ENCODE assay signal across 8 cellular contexts in the genomic region with DNA sequence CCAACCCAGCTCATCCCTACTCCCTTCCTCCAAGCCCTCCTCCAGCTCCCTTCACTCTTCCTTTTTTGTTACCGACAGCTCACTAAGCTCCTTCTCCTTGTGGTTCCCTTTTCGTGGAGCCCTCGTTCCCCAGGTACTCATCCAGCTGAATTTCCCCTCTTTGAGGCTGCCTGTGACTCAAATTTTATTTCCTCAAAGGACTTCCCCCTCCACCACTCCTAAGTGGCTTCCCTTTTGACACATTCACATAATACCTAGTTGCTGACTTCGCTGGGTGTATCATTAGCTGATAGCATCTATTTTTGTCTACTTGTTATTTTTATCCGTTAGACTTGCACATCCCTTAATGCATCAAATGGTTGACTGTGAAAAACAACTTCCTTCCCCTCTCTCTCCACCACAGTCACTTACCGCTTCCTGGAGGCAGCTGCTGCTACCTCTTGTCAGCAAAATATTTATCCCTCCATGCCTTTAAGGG. TPM values are rescaled to one million over a fixed set of nuclear protein-coding genes. Genes with fewer than 3 reads are reported as not detected.
A peak's percentile ranks its signal among the peaks of the same experiment; 100 is the strongest.
DNase-seq lines count a peak whose midpoint lies in the region; ATAC-seq and TF ChIP-seq lines count a peak whose summit lies in the region.

No MANE protein-coding gene starts in this region.

- H3K4me1 ChIP-seq in thymus (ENCODE audit: control insufficient read depth, insufficient read depth, low read length) (no peaks in the 10 kb centered on the region), mammary epithelial cell (ENCODE audit: insufficient read depth, low read length) (no peaks in the 10 kb centered on the region), neuronal stem cell (ENCODE audit: control insufficient read depth in 2 of 2, insufficient read depth in 1 of 2, low read depth in 1 of 2, low read length in 2 of 2) (no peaks in the 10 kb centered on the region)

- H3K27me3 ChIP-seq in thymus (ENCODE audit: control insufficient read depth, insufficient read depth) (no peaks in the 10 kb centered on the region), mammary epithelial cell (ENCODE audit: insufficient read depth, low read length) (no peaks in the 10 kb centered on the region), neuronal stem cell (ENCODE audit: control insufficient read depth in 3 of 3, insufficient read depth in 3 of 3, low read depth in 1 of 3, low read length in 3 of 3) (peaks cover 0 to 9% (median 0%) of the 10 kb centered on the region in 3 experiments)

- no TSS peak for BruUV-seq in mammary epithelial cell (replicated peaks; lab: Mats Ljungman, UMichigan)

- WGBS in thymus, result 3% methylated on average over 6 of the region's 6 CpGs
- 58% methylated on average over 6 of the region's 6 CpGs for WGBS in mammary epithelial cell (ENCODE audit: low coverage, missing lambda C conversion rate)
- WGBS in neuronal stem cell (ENCODE audit: extremely low coverage in 2 of 2, insufficient read length in 2 of 2, insufficient replicate concordance in 1 of 2), 2 donors, result no CpG with 5 or more reads among the region's 6 CpGs

- H4K91ac ChIP-seq in neuronal stem cell (ENCODE audit: low read depth, low read length, poor library complexity), result no peak overlapping the region

- H3K18ac ChIP-seq in neuronal stem cell (ENCODE audit: low read length), result no peak overlapping the region

- H3K4me3 ChIP-seq in thymus (ENCODE audit: low read length) (no peak overlapping the region), mammary epithelial cell (replicated peaks in 1 of 3; ENCODE audit: insufficient read depth in 1 of 3, low read depth in 2 of 3, low read length in 3 of 3) (no peak overlapping the region), neuronal stem cell (ENCODE audit: low read length in 2 of 2) (no peak overlapping the region)

- no peak overlapping the region for H2BK12ac ChIP-seq in neuronal stem cell (ENCODE audit: low read length)

- no peaks in the 10 kb centered on the region for H3K9me3 Mint-ChIP-seq in T-helper 2 cell treated with Interferon-gamma antibody and Interleukin-4, amounts not matched to agents 5 μg/mL and 100 μg/mL, for 36 hours

- DNase-seq in T-helper 2 cell treated with Interferon-gamma antibody and Interleukin-4, amounts not matched to agents 5 μg/mL and 100 μg/mL, for 36 hours (ENCODE audit: low spot score), result peak; percentile 59
- DNase-seq in globus pallidus (ENCODE audit: low spot score), result peak; percentile 60
- DNase-seq in mammary epithelial cell, result no peak
- DNase-seq in neuronal stem cell (ENCODE audit: low spot score), result no peak
- no peak for DNase-seq in NCI-H510A treated with DMSO at 0.1 percent for 48 hours (lab: John Stamatoyannopoulos, UW)

- H2AK5ac ChIP-seq in neuronal stem cell (ENCODE audit: low read depth, low read length), result no peak overlapping the region

- H3K36me3 Mint-ChIP-seq in T-helper 2 cell treated with Interferon-gamma antibody and Interleukin-4, amounts not matched to agents 5 μg/mL and 100 μg/mL, for 36 hours (ENCODE audit: low read depth), result no peaks in the 10 kb centered on the region

- no peak overlapping the region for H2BK120ac ChIP-seq in neuronal stem cell (ENCODE audit: low read depth, low read length)

- in situ Hi-C loops in mammary epithelial cell (cut with MboI; ENCODE audit: low sequenced_read_pairs in 2 of 2), result loop anchor here in 1 of 2 donors (10.0 kb wide), 1 partner anchor 108 kb away; the partner anchor contains the start of gene FFAR3

- H3K27ac ChIP-seq in thymus (ENCODE audit: low read depth) (peak overlapping the region; percentile 22), mammary epithelial cell (ENCODE audit: insufficient read depth, low read depth, low read length) (no peak overlapping the region), neuronal stem cell (replicated peaks; ENCODE audit: low read length) (no peak overlapping the region)

- H3K79me1 ChIP-seq in neuronal stem cell (ENCODE audit: low read depth, low read length), result no peaks in the 10 kb centered on the region

- peak; percentile 64 for ATAC-seq in GM18909 (IDR thresholded peaks at IDR 0.05; ENCODE audit: poor library complexity, unreplicated experiment)
- peak; percentile 54 for ATAC-seq in HG03060 (IDR thresholded peaks at IDR 0.05; ENCODE audit: low read depth, unreplicated experiment)

- no peak overlapping the region for H3K4ac ChIP-seq in neuronal stem cell (ENCODE audit: low read length)

- no peaks in the 10 kb centered on the region for H4K20me1 ChIP-seq in mammary epithelial cell (ENCODE audit: insufficient read depth, low read length)

- no peak overlapping the region for H3K9ac ChIP-seq in mammary epithelial cell (ENCODE audit: insufficient read depth, low read length)
- no peak overlapping the region for H3K9ac ChIP-seq in neuronal stem cell (ENCODE audit: low read depth, low read length, poor library complexity)

- H3K27me3 Mint-ChIP-seq in T-helper 2 cell treated with Interferon-gamma antibody and Interleukin-4, amounts not matched to agents 5 μg/mL and 100 μg/mL, for 36 hours (ENCODE audit: low read depth), result peaks cover 4% of the 10 kb centered on the region

- no peak overlapping the region for H3K23ac ChIP-seq in neuronal stem cell (ENCODE audit: low read depth, low read length, poor library complexity)

- intact Hi-C loops in mammary epithelial cell (cut with micrococcal nuclease), result loop anchor here (10.0 kb wide), 1 partner anchor 398 kb away; no protein-coding TSS in a partner anchor

- H3K14ac ChIP-seq in neuronal stem cell (ENCODE audit: low read length), result no peak overlapping the region

- H3K9me3 ChIP-seq in thymus (ENCODE audit: control insufficient read depth), result no peaks in the 10 kb centered on the region
- no peaks in the 10 kb centered on the region for H3K9me3 ChIP-seq in mammary epithelial cell (replicated peaks; ENCODE audit: insufficient read depth, low read length)
- H3K9me3 ChIP-seq in neuronal stem cell (replicated peaks in 1 of 2; ENCODE audit: control insufficient read depth in 2 of 2, insufficient read depth in 1 of 2, low read depth in 1 of 2, low read length in 2 of 2), result no peaks in the 10 kb centered on the region

- dilution Hi-C loops in mammary epithelial cell (cut with HindIII; ENCODE audit: low sequenced_read_pairs), result no loop called here

- H3K36me3 ChIP-seq in thymus (ENCODE audit: control insufficient read depth, insufficient read depth), result no peaks in the 10 kb centered on the region
- H3K36me3 ChIP-seq in mammary epithelial cell (ENCODE audit: insufficient read depth, low read length), result no peaks in the 10 kb centered on the region
- no peaks in the 10 kb centered on the region for H3K36me3 ChIP-seq in neuronal stem cell (replicated peaks in 1 of 2; ENCODE audit: control insufficient read depth in 2 of 2, insufficient read depth in 2 of 2, low read length in 2 of 2)

- H2AFZ ChIP-seq in mammary epithelial cell (ENCODE audit: low read depth, low read length) (no peak overlapping the region), neuronal stem cell (ENCODE audit: low read length) (no peak overlapping the region)

- no peak for TF ChIP-seq CTCF in mammary epithelial cell (conservative IDR thresholded peaks at IDR 0.05 in 1 of 2, IDR thresholded peaks at IDR 0.05 in 1 of 2; ENCODE audit: extremely low read depth in 1 of 2, insufficient read depth in 1 of 2, low read depth in 1 of 2, low read length in 2 of 2)

- H3K4me1 Mint-ChIP-seq in T-helper 2 cell treated with Interferon-gamma antibody and Interleukin-4, amounts not matched to agents 5 μg/mL and 100 μg/mL, for 36 hours (ENCODE audit: low read depth), result peaks cover 52% of the 10 kb centered on the region

- no peaks in the 10 kb centered on the region for H3K79me2 ChIP-seq in mammary epithelial cell (ENCODE audit: insufficient read depth, low read length)

- H4K8ac ChIP-seq in neuronal stem cell (ENCODE audit: low read depth, low read length), result no peak overlapping the region

- peak overlapping the region; percentile 87 for H3K4me3 Mint-ChIP-seq in T-helper 2 cell treated with Interferon-gamma antibody and Interleukin-4, amounts not matched to agents 5 μg/mL and 100 μg/mL, for 36 hours

- no peak overlapping the region for H2BK5ac ChIP-seq in neuronal stem cell (ENCODE audit: low read length)

- peak overlapping the region; percentile 96 for H3K27ac Mint-ChIP-seq in T-helper 2 cell treated with Interferon-gamma antibody and Interleukin-4, amounts not matched to agents 5 μg/mL and 100 μg/mL, for 36 hours

- H2BK15ac ChIP-seq in neuronal stem cell (ENCODE audit: low read length), result no peak overlapping the region

- CTCF ChIA-PET in mammary epithelial cell (lab: Charles Lee; ENCODE audit: low non-redundant PET), result no interaction called here

- H3K4me2 ChIP-seq in mammary epithelial cell (ENCODE audit: insufficient read depth, low read depth, low read length) (no peak overlapping the region), neuronal stem cell (ENCODE audit: insufficient read depth, low read length, poor library complexity, severe bottlenecking) (no peak overlapping the region)

RNA-seq across cellular contexts. Expression of gene FFAR2, which starts 14.5 kb away (rescaled TPM):
- 1.1 TPM for polyA plus RNA-seq in thymus
- total RNA-seq in mammary epithelial cell, result not detected
- not detected for polyA plus RNA-seq in mammary epithelial cell
- not detected for polyA minus RNA-seq in mammary epithelial cell
- not detected for polyA plus RNA-seq in neuronal stem cell (2013, experiment 1 of 2)
- not detected for polyA plus RNA-seq in neuronal stem cell (2013, experiment 2 of 2)

RNA-seq across cellular contexts. Expression of gene KRTDAP, which starts 27.7 kb away (rescaled TPM):
- 523 TPM for polyA plus RNA-seq in thymus
- not detected for total RNA-seq in mammary epithelial cell
- not detected for polyA plus RNA-seq in mammary epithelial cell
- polyA minus RNA-seq in mammary epithelial cell, result not detected
- polyA plus RNA-seq in neuronal stem cell (2013, experiment 1 of 2), result 3.1 TPM
- 2.6 TPM for polyA plus RNA-seq in neuronal stem cell (2013, experiment 2 of 2)

RNA-seq across cellular contexts. Expression of gene DMKN, which starts 50.9 kb away (rescaled TPM):
- polyA plus RNA-seq in thymus, result 175 TPM
- total RNA-seq in mammary epithelial cell, result 100 to 1,000 TPM; 127 to 237 TPM
- 212 TPM for polyA plus RNA-seq in mammary epithelial cell
- 74.9 TPM for polyA minus RNA-seq in mammary epithelial cell
- polyA plus RNA-seq in neuronal stem cell (2013, experiment 1 of 2), result 155 TPM
- polyA plus RNA-seq in neuronal stem cell (2013, experiment 2 of 2), result 142 TPM

Comparison
In these comparisons a context has a peak if more than half of its experiments do, and no peak if none do; other contexts are left out.
1. DNase-seq: peak in T-helper 2 cell treated with Interferon-gamma antibody and Interleukin-4, amounts not matched to agents 5 μg/mL and 100 μg/mL, for 36 hours (single experiment) and globus pallidus (single experiment); none in mammary epithelial cell (single experiment), neuronal stem cell (single experiment) and NCI-H510A treated with DMSO at 0.1 percent for 48 hours (single experiment).
2. RNA of gene KRTDAP, which starts 27.7 kb away (polyA plus RNA-seq): 523 TPM in thymus (single experiment); not detected in mammary epithelial cell (single experiment); every median in the first group is over 100 times any median in the second.